Comparison of ENCODE assay signal across 9 cellular contexts in the genomic region with DNA sequence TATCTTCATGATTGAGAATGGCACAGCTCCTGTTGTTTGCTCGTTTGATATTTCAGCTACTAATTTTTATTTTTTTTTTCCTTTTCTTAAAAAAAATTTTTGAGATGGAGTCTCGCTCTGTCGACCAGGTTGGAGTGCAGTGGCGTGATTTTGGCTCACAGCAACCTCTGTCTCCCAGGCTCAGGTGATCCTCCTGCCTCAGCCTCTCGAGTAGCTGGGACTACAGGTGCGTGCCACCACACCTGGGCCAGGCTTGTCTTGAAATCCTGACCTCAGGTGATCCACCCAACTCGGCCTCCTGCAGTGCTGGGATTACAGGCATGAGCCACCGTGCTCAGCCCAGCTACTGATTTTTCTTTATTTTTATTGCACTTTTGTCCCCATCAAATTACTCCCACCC.
"Had no signal": no experiment of that assay in that cellular context is flagged by ENCODE, and none has a peak within 500 bp of the region (broad histone marks: within the 10 kb centered on the region; RNA-seq: fewer than 3 reads in every experiment).

No MANE protein-coding gene starts in this region.

- H3K4me3 ChIP-seq: GM23248, GM23338, HAP-1 had no signal

- H3K27ac Mint-ChIP-seq: GM23338, H9, HFFc6 had no signal

- H3K9me3 ChIP-seq: HAP-1 had no signal

- DNase-seq: GM23248, GOT3, H7, H9, HCEC 1CT, HFFc6 had no signal

- H3K4me3 Mint-ChIP-seq: GM23338, H9, HFFc6 had no signal

- H3K9me3 Mint-ChIP-seq: GM23338, H9, HFFc6 had no signal

- H3K4me1 ChIP-seq: HAP-1 had no signal

- ATAC-seq: GM23338, HCT116 had no signal

- H3K4me1 Mint-ChIP-seq: GM23338, H9 had no signal

- H3K27ac ChIP-seq: GM23248 had no signal

- H3K36me3 ChIP-seq: HAP-1 had no signal
